18 cellular contexts compared by ENCODE assay signal in the genomic region with DNA sequence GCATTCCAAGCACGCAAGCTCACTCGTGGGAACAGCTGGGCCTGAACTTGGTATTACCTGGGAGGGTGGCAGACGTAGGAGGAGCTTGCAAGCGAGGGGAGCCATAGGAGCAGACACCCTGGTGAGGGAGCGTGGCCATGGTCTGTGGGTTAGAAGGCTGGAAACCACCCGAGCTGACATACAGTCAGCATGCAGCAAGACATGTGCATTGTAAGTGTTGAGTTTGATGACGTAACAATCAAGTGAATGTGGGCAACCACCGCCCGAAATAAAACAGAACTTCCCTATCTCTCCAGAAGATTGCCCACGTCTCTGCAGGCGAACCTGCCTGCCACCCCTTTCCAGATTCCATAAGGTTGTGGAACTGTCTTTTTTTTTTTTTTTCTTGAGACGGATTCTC. TPM values are rescaled to one million over a fixed set of nuclear protein-coding genes. Genes with fewer than 3 reads are reported as not detected.
A peak's percentile ranks its signal among the peaks of the same experiment; 100 is the strongest.
DNase-seq lines count a peak whose midpoint lies in the region; ATAC-seq and TF ChIP-seq lines count a peak whose summit lies in the region.
"Had no signal": no experiment of that assay in that cellular context is flagged by ENCODE, and none has a peak within 500 bp of the region (broad histone marks: within the 10 kb centered on the region; RNA-seq: fewer than 3 reads in every experiment).

No MANE protein-coding gene starts in this region.

- peaks cover 34% of the 10 kb centered on the region for H3K36me3 Mint-ChIP-seq in CD4-positive, alpha-beta T cell (ENCODE audit: low read depth)

- peak in 1 of 3 donors; percentile 36 for DNase-seq in right cardiac atrium
- no peak for DNase-seq in Right ventricle myocardium inferior (ENCODE audit: missing footprints)
- DNase-seq in SKM-1 (lab: John Stamatoyannopoulos, UW; ENCODE audit: unreplicated experiment) = peak; percentile 16
- peak; percentile 56 for DNase-seq in lower lobe of right lung
- DNase-seq in stomach = no peak
- no peak for DNase-seq in CD4-positive, alpha-beta T cell
- DNase-seq: activated gamma-delta T cell, NCI-H1092 treated with DMSO at 0.1 percent for 48 hours, NCI-H2227 treated with DMSO at 0.1 percent for 48 hours, OCI-M1, psoas muscle, testis had no signal

- no peaks in the 10 kb centered on the region for H3K27me3 Mint-ChIP-seq in CD4-positive, alpha-beta T cell

- TF ChIP-seq EP300 in stomach (IDR thresholded peaks at IDR 0.05) (no peak), gastroesophageal sphincter (IDR thresholded peaks at IDR 0.05) (no peak)

- H3K27ac Mint-ChIP-seq in CD4-positive, alpha-beta T cell = no peak overlapping the region
- H3K27ac Mint-ChIP-seq: GM23338 had no signal

- H3K4me3 ChIP-seq in right cardiac atrium (ENCODE audit: low read length) (no peak overlapping the region), lower lobe of right lung (no peak overlapping the region), stomach (no peak overlapping the region), gastroesophageal sphincter (no peak overlapping the region)
- H3K4me3 ChIP-seq: A549, GM23338, psoas muscle, testis had no signal

- peak; percentile 37 to 39 for ATAC-seq in right cardiac atrium
- no peak for ATAC-seq in Right ventricle myocardium inferior
- ATAC-seq in lower lobe of right lung = peak; percentile 56 to 70
- ATAC-seq in GM19035 (IDR thresholded peaks at IDR 0.05; ENCODE audit: unreplicated experiment) = no peak
- ATAC-seq in gastroesophageal sphincter = no peak
- ATAC-seq in CD4-positive, alpha-beta T cell (ENCODE audit: poor library complexity) = no peak
- ATAC-seq: A549, GM23338, psoas muscle, SK-N-SH treated with all-trans-retinoic acid at 6 μM for 48 hours had no signal

- H3K4me1 Mint-ChIP-seq in CD4-positive, alpha-beta T cell (ENCODE audit: low read depth) = no peaks in the 10 kb centered on the region
- H3K4me1 Mint-ChIP-seq: GM23338 had no signal

- H3K9me3 Mint-ChIP-seq in CD4-positive, alpha-beta T cell = no peaks in the 10 kb centered on the region
- H3K9me3 Mint-ChIP-seq: GM23338 had no signal

- no peaks in the 10 kb centered on the region for H3K27me3 ChIP-seq in right cardiac atrium (ENCODE audit: control insufficient read depth, insufficient read depth)
- no peaks in the 10 kb centered on the region for H3K27me3 ChIP-seq in lower lobe of right lung (ENCODE audit: low read depth)
- H3K27me3 ChIP-seq in stomach = no peaks in the 10 kb centered on the region
- no peaks in the 10 kb centered on the region for H3K27me3 ChIP-seq in gastroesophageal sphincter
- H3K27me3 ChIP-seq in CD4-positive, alpha-beta T cell (ENCODE audit: control insufficient read depth, insufficient read depth, low read length) = no peaks in the 10 kb centered on the region
- H3K27me3 ChIP-seq: testis had no signal

- H3K36me3 ChIP-seq in lower lobe of right lung (peaks cover 40% of the 10 kb centered on the region), stomach (peaks cover 15 to 71% (median 67%) of the 10 kb centered on the region in 4 donors), gastroesophageal sphincter (peaks cover 0 to 59% of the 10 kb centered on the region in 2 donors)

- WGBS in right cardiac atrium = 89% methylated on average over 12 of the region's 12 CpGs
- WGBS in stomach, 5 donors = 85 to 91% (median 88%) methylated on average over 11 to 12 of the region's 12 CpGs
- 86 to 93% methylated on average over 8 to 12 of the region's 12 CpGs for WGBS in gastroesophageal sphincter (ENCODE audit: low coverage in 1 of 2), 2 donors

- H3K9me3 ChIP-seq in right cardiac atrium (ENCODE audit: control insufficient read depth, low read length) = no peaks in the 10 kb centered on the region
- H3K9me3 ChIP-seq in lower lobe of right lung = no peaks in the 10 kb centered on the region
- H3K9me3 ChIP-seq in stomach = no peaks in the 10 kb centered on the region
- no peaks in the 10 kb centered on the region for H3K9me3 ChIP-seq in gastroesophageal sphincter
- no peaks in the 10 kb centered on the region for H3K9me3 ChIP-seq in CD4-positive, alpha-beta T cell (ENCODE audit: control insufficient read depth, low read length)
- H3K9me3 ChIP-seq: A549, psoas muscle, testis had no signal

- no peak overlapping the region for H3K4me3 Mint-ChIP-seq in CD4-positive, alpha-beta T cell
- H3K4me3 Mint-ChIP-seq: GM23338 had no signal

- H3K4me1 ChIP-seq in right cardiac atrium (ENCODE audit: control insufficient read depth, insufficient read depth, low read length) (no peaks in the 10 kb centered on the region), lower lobe of right lung (peaks cover 22% of the 10 kb centered on the region), stomach (no peaks in the 10 kb centered on the region), gastroesophageal sphincter (no peaks in the 10 kb centered on the region)
- H3K4me1 ChIP-seq: A549, psoas muscle, testis had no signal

- TF ChIP-seq POLR2A in stomach (IDR thresholded peaks at IDR 0.05) = no peak
- no peak for TF ChIP-seq POLR2A in gastroesophageal sphincter (IDR thresholded peaks at IDR 0.05)

- CTCF ChIA-PET in CD4-positive, alpha-beta T cell (lab: Charles Lee) = no interaction called here

- H3K27ac ChIP-seq in right cardiac atrium (ENCODE audit: low read length) (no peak overlapping the region), lower lobe of right lung (no peak overlapping the region), stomach (no peak overlapping the region), gastroesophageal sphincter (no peak overlapping the region)
- H3K27ac ChIP-seq in CD4-positive, alpha-beta T cell (ENCODE audit: low read depth, low read length) = no peak overlapping the region
- H3K27ac ChIP-seq: A549, epithelial cell of prostate, psoas muscle had no signal

- no peak for TF ChIP-seq CTCF in lower lobe of right lung (IDR thresholded peaks at IDR 0.05)
- no peak for TF ChIP-seq CTCF in stomach (IDR thresholded peaks at IDR 0.05)
- no peak for TF ChIP-seq CTCF in gastroesophageal sphincter (IDR thresholded peaks at IDR 0.05)
- TF ChIP-seq CTCF in CD4-positive, alpha-beta T cell (IDR thresholded peaks at IDR 0.05) = no peak

- POLR2A ChIA-PET in CD4-positive, alpha-beta T cell (lab: Charles Lee) = no interaction called here

- intact Hi-C loops in right cardiac atrium (cut with DNase I) (no loop called here), Right ventricle myocardium inferior (cut with DNase I) (no loop called here), lower lobe of right lung (cut with DNase I) (no loop called here), stomach (cut with DNase I; ENCODE audit: low total_unique reads) (no loop called here)
- intact Hi-C loops in CD4-positive, alpha-beta T cell (cut with DNase I, micrococcal nuclease) = no loop called here

RNA-seq across cellular contexts. Expression of gene UBXN6, which starts 26.8 kb away (rescaled TPM):
- total RNA-seq in right cardiac atrium = 100 to 1,000 TPM in 3 of 4 donors, 10 to 100 TPM in 1; 99.8 to 124 (median 112) TPM
- polyA plus RNA-seq in right cardiac atrium = 135 TPM
- total RNA-seq in Right ventricle myocardium inferior = 119 TPM
- total RNA-seq in lower lobe of right lung = 86.1 TPM
- total RNA-seq in stomach = 100 to 1,000 TPM in 1 of 5 donors, 10 to 100 TPM in 4; 19.3 to 208 (median 73.7) TPM
- polyA plus RNA-seq in stomach = 100 to 1,000 TPM; 112 to 148 (median 138) TPM
- 100 to 1,000 TPM in 1 of 4 donors, 10 to 100 TPM in 3; 62.6 to 130 (median 80.6) TPM for total RNA-seq in gastroesophageal sphincter
- total RNA-seq in CD4-positive, alpha-beta T cell = 10 to 100 TPM; 54.5 to 58.4 TPM

RNA-seq across cellular contexts. Expression of gene CHAF1A, which starts 28.3 kb away (rescaled TPM):
- 1 to 10 TPM; 5.4 to 7.7 (median 6.2) TPM for total RNA-seq in right cardiac atrium
- polyA plus RNA-seq in right cardiac atrium = 4.3 TPM
- 5.9 TPM for total RNA-seq in Right ventricle myocardium inferior
- 7.2 TPM for total RNA-seq in lower lobe of right lung
- total RNA-seq in stomach = 100 to 1,000 TPM in 1 of 5 donors, 10 to 100 TPM in 1, 1 to 10 TPM in 3; 1.8 to 100 (median 9.8) TPM
- polyA plus RNA-seq in stomach = 1 to 10 TPM; 5.4 to 7.2 (median 5.8) TPM
- 10 to 100 TPM in 1 of 4 donors, 1 to 10 TPM in 3; 2.4 to 11.9 (median 7.4) TPM for total RNA-seq in gastroesophageal sphincter
- total RNA-seq in CD4-positive, alpha-beta T cell = 10 to 100 TPM; 27.5 to 27.8 TPM

RNA-seq across cellular contexts. Expression of gene SH3GL1, which starts 30.4 kb away (rescaled TPM):
- total RNA-seq in right cardiac atrium (10 to 100 TPM; 26.3 to 40.3 (median 31.8) TPM), Right ventricle myocardium inferior (22.0 TPM), lower lobe of right lung (44.3 TPM), stomach (100 to 1,000 TPM in 1 of 5 donors, 10 to 100 TPM in 4; 14.8 to 111 (median 26.3) TPM), gastroesophageal sphincter (10 to 100 TPM; 48.2 to 67.7 (median 53.0) TPM)
- polyA plus RNA-seq in right cardiac atrium (27.7 TPM), stomach (10 to 100 TPM; 44.9 to 48.5 (median 46.0) TPM)
- 10 to 100 TPM; 39.3 to 40.9 TPM for total RNA-seq in CD4-positive, alpha-beta T cell

RNA-seq across cellular contexts. Expression of gene HDGFL2, which starts 41.3 kb away (rescaled TPM):
- total RNA-seq in right cardiac atrium = 10 to 100 TPM; 20.6 to 30.5 (median 28.6) TPM
- 31.4 TPM for polyA plus RNA-seq in right cardiac atrium
- total RNA-seq in Right ventricle myocardium inferior = 28.2 TPM
- total RNA-seq in lower lobe of right lung = 29.4 TPM
- 10 to 100 TPM; 26.8 to 85.2 (median 33.9) TPM for total RNA-seq in stomach
- polyA plus RNA-seq in stomach = 100 to 1,000 TPM in 1 of 3 donors, 10 to 100 TPM in 2; 25.5 to 127 (median 55.5) TPM
- total RNA-seq in gastroesophageal sphincter = 10 to 100 TPM; 33.3 to 49.5 (median 36.2) TPM
- total RNA-seq in CD4-positive, alpha-beta T cell = 10 to 100 TPM; 17.2 to 18.0 TPM

Comparison
In these comparisons a context has a peak if more than half of its experiments do, and no peak if none do; other contexts are left out.
1. ATAC-seq: peak in right cardiac atrium (2 of 2) and lower lobe of right lung (2 of 2); none in Right ventricle myocardium inferior (single experiment), GM19035 (single experiment), gastroesophageal sphincter (single experiment) and CD4-positive, alpha-beta T cell (single experiment).
2. DNase-seq: peak in SKM-1 (single experiment) and lower lobe of right lung (single experiment); none in Right ventricle myocardium inferior (single experiment), stomach (single experiment) and CD4-positive, alpha-beta T cell (0 of 10).